In the genomic region with DNA sequence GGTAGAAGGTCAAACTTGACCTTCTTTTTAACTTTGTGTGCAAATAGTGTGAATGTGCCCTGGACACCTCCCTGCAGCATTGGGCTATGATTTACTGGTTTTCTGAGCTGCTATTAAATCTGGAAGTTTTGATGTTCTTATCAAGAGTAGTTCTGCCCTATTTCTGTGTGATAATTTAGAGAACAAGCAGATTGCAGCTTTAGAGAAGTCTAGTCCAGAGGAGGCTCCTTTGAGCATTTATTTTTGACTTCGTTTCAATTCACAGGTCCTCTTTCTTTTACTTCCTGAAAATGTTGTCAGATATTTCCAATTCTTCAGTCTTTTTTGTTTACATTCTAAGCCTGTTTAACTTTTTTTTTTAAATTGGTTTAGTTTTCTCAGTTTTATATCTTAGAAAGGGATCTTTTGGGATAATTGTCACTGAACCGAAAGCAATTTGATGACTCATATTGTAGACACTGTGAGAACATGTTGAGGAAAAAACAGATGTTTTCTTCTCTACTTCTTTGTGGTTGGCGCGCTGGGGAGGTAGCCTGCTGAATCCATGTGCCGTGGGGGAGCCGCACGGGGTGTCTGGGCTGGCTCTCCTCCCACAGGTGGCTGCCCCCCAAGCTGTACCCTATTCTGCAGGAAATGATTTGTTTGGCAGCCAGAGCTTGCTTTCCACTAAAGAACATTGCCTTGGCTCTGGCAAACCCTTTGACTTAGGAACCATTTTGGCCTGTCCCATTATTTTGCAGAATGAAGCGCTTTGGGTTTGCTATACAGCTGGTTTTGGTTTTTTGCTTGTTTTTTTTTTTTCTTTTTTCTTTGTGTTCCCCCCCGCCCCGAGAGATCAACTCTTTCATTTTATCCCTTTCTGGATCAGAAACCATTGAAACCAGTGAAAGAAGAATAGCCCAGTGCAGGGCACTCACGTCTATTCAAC, we compare ENCODE assay signal across 8 cellular contexts. TPM values are rescaled to one million over a fixed set of nuclear protein-coding genes. Genes with fewer than 3 reads are reported as not detected.
DNase-seq lines count a peak whose midpoint lies in the region; ATAC-seq, FAIRE-seq and TF ChIP-seq lines count a peak whose summit lies in the region.

No MANE protein-coding gene starts in this region.

- no peaks in the 10 kb centered on the region for H3K36me3 ChIP-seq in adrenal gland (replicated peaks in 1 of 2)
- no peaks in the 10 kb centered on the region for H3K36me3 ChIP-seq in transverse colon

- 34 to 41% (median 39%) methylated on average over 11 of the region's 11 CpGs for WGBS in adrenal gland, 4 donors
- WGBS in transverse colon (ENCODE audit: low coverage in 1 of 2), 2 donors: 43 to 49% methylated on average over 4 to 11 of the region's 11 CpGs

- TF ChIP-seq POLR2A in adrenal gland (IDR thresholded peaks at IDR 0.05): no peak
- TF ChIP-seq POLR2A in transverse colon (IDR thresholded peaks at IDR 0.05): no peak

- H3K27ac ChIP-seq in adrenal gland (peak overlapping the region in 2 of 5 donors; percentile 13 to 42), transverse colon (peak overlapping the region in 3 of 4 donors; percentile 28 to 61 (median 52))

- H3K4me3 ChIP-seq in adrenal gland (peak overlapping the region in 1 of 4 donors; percentile 11), transverse colon (no peak overlapping the region)

- in situ Hi-C loops in transverse colon (cut with MboI; ENCODE audit: low pct_ligation_motif_present in 1 of 4, low pct_unique_long_range_greater_than_20kb in 1 of 4, low sequenced_read_pairs in 3 of 4): no loop called here

- peak; percentile 62 for FAIRE-seq in RCC 7860 (lab: Jason Lieb, UNC)

- TF ChIP-seq CTCF in adrenal gland (IDR thresholded peaks at IDR 0.05) (no peak), transverse colon (IDR thresholded peaks at IDR 0.05) (no peak)

- intact Hi-C loops in adrenal gland (cut with DNase I): no loop called here
- intact Hi-C loops in transverse colon (cut with DNase I; ENCODE audit: low total_unique reads): no loop called here

- peak; percentile 30 for DNase-seq in activated naive CD4-positive, alpha-beta T cell treated with Interleukin-2 at 50 U/mL for 16 hours
- no peak for DNase-seq in activated naive CD4-positive, alpha-beta T cell (lab: John Stamatoyannopoulos, UW)
- DNase-seq in RCC 7860 (ENCODE audit: low spot score): peak; percentile 22
- peak in 6 of 7 donors; percentile 14 to 57 (median 26) for DNase-seq in adrenal gland
- peak; percentile 14 to 70 for DNase-seq in lung microvascular endothelial cell (ENCODE audit: low read depth in 2 of 2)
- DNase-seq in transverse colon: peak; percentile 63

- H3K4me1 ChIP-seq in adrenal gland (replicated peaks in 1 of 2) (peaks cover 0 to 11% of the 10 kb centered on the region in 2 donors), transverse colon (peaks cover 0 to 10% (median 0%) of the 10 kb centered on the region in 4 donors)

- no peaks in the 10 kb centered on the region for H3K27me3 ChIP-seq in adrenal gland
- H3K27me3 ChIP-seq in transverse colon: no peaks in the 10 kb centered on the region

- TF ChIP-seq EP300 in transverse colon (IDR thresholded peaks at IDR 0.05; ENCODE audit: low read depth): no peak

- no peak for ATAC-seq in GM19324 (IDR thresholded peaks at IDR 0.05; ENCODE audit: low FRiP score, unreplicated experiment)
- ATAC-seq in HG02840 (IDR thresholded peaks at IDR 0.05; ENCODE audit: low FRiP score, unreplicated experiment): no peak

- H3K9me3 ChIP-seq in adrenal gland (replicated peaks in 1 of 3) (no peaks in the 10 kb centered on the region), transverse colon (no peaks in the 10 kb centered on the region)

RNA-seq across cellular contexts. Expression of gene MFSD11, which starts 53.4 kb away (rescaled TPM):
- total RNA-seq in adrenal gland (10 to 100 TPM; 24.2 to 50.0 (median 31.8) TPM), lung microvascular endothelial cell (21.1 and 31.9 TPM in 2 replicates), transverse colon (10 to 100 TPM in 3 of 4 donors, 1 to 10 TPM in 1; 7.6 to 41.3 (median 25.7) TPM)
- 10 to 100 TPM in 2 of 3 donors, 1 to 10 TPM in 1; 9.4 to 20.4 (median 11.8) TPM for polyA plus RNA-seq in adrenal gland

RNA-seq across cellular contexts. Expression of gene SRSF2, which starts 54.2 kb away (rescaled TPM):
- 100 to 1,000 TPM; 115 to 242 (median 212) TPM for total RNA-seq in adrenal gland
- polyA plus RNA-seq in adrenal gland: 100 to 1,000 TPM; 103 to 269 (median 151) TPM
- 142 and 143 TPM in 2 replicates for total RNA-seq in lung microvascular endothelial cell
- 1,000 to 10,000 TPM in 1 of 4 donors, 100 to 1,000 TPM in 3; 193 to 1,196 (median 348) TPM for total RNA-seq in transverse colon

Comparison
In these comparisons a context has a peak if more than half of its experiments do, and no peak if none do; other contexts are left out.
1. DNase-seq: peak in activated naive CD4-positive, alpha-beta T cell treated with Interleukin-2 at 50 U/mL for 16 hours (single experiment), RCC 7860 (single experiment), adrenal gland (6 of 7), lung microvascular endothelial cell (2 of 2) and transverse colon (single experiment); none in activated naive CD4-positive, alpha-beta T cell (0 of 4).